In genomic region chr7:143172354-143172753, GRCh38 we compare ENCODE assay signal across 12 cellular contexts. TPM values are rescaled to one million over a fixed set of nuclear protein-coding genes. Genes with fewer than 3 reads are reported as not detected.
A peak's percentile ranks its signal among the peaks of the same experiment; 100 is the strongest.
DNase-seq lines count a peak whose midpoint lies in the region; ATAC-seq, FAIRE-seq and TF ChIP-seq lines count a peak whose summit lies in the region.
"Had no signal": no experiment of that assay in that cellular context is flagged by ENCODE, and none has a peak within 500 bp of the region (broad histone marks: within the 10 kb centered on the region; RNA-seq: fewer than 3 reads in every experiment).

No MANE protein-coding gene starts in this region.

- no peaks in the 10 kb centered on the region for H3K9me3 ChIP-seq in kidney (ENCODE audit: control insufficient read depth in 1 of 2, low read length in 2 of 2)

- no peaks in the 10 kb centered on the region for H3K36me3 ChIP-seq in kidney (ENCODE audit: control insufficient read depth in 1 of 2, insufficient read depth in 2 of 2, low read length in 2 of 2)

- ATAC-seq in Right ventricle myocardium superior (ENCODE audit: poor library complexity) (peak; percentile 46), HG03039 (IDR thresholded peaks at IDR 0.05; ENCODE audit: unreplicated experiment) (no peak)
- ATAC-seq in stimulated activated naive CD8-positive, alpha-beta T cell treated with anti-CD3 and anti-CD28 coated beads, Interleukin-15, Interleukin-2, amounts not matched to agents 100 U/mL and 50 U/mL, for 24 hours: no peak

- no peak overlapping the region for H3K9ac ChIP-seq in kidney (ENCODE audit: low read length in 2 of 2)

- H3K4me3 ChIP-seq in kidney (ENCODE audit: low read length in 2 of 2): peak overlapping the region; percentile 47 to 66

- H3K27ac ChIP-seq in kidney (ENCODE audit: low read depth in 2 of 2, low read length in 2 of 2): no peak overlapping the region

- no peak for TF ChIP-seq CTCF in kidney (IDR thresholded peaks at IDR 0.05; ENCODE audit: borderline replicate concordance, extremely low read depth, insufficient read depth)

- DNase-seq in Right ventricle myocardium superior (peak; percentile 50), cardiac septum (ENCODE audit: low spot score) (no peak), SHP77 (lab: John Stamatoyannopoulos, UW) (peak; percentile 49 to 70), kidney (peak; percentile 68), ureter (ENCODE audit: low spot score) (peak; percentile 64), NCI-H82 (lab: John Stamatoyannopoulos, UW) (no peak)
- DNase-seq in stimulated activated naive CD8-positive, alpha-beta T cell treated with anti-CD3 and anti-CD28 coated beads, Interleukin-15, Interleukin-2, amounts not matched to agents 100 U/mL and 50 U/mL, for 24 hours: no peak
- DNase-seq: cortex of kidney, H7, mesendoderm had no signal

- FAIRE-seq in kidney (lab: Jason Lieb, UNC): no peak

- intact Hi-C loops in Right ventricle myocardium superior (cut with DNase I): no loop called here
- intact Hi-C loops in cardiac septum (cut with DNase I): no loop called here
- intact Hi-C loops in kidney (cut with DNase I): no loop called here

- H3K4me1 ChIP-seq in kidney (ENCODE audit: control insufficient read depth in 1 of 2, insufficient read depth in 1 of 2, low read depth in 1 of 2, low read length in 2 of 2): no peaks in the 10 kb centered on the region

RNA-seq across cellular contexts. Expression of gene TAS2R39, which starts 10.9 kb away (rescaled TPM):
- not detected for total RNA-seq in Right ventricle myocardium superior
- total RNA-seq in cardiac septum: not detected
- not detected for total RNA-seq in kidney
- not detected for polyA plus RNA-seq in kidney (ENCODE audit: insufficient read depth, low read depth, low replicate concordance)
- total RNA-seq in ureter: not detected
- total RNA-seq: H7 had no signal
- polyA plus RNA-seq: AG04450 had no signal

RNA-seq across cellular contexts. Expression of gene PIP, which starts 40.5 kb away (rescaled TPM):
- not detected for total RNA-seq in Right ventricle myocardium superior
- not detected for total RNA-seq in cardiac septum
- total RNA-seq in kidney: 0.47 TPM
- not detected for polyA plus RNA-seq in kidney (ENCODE audit: insufficient read depth, low read depth, low replicate concordance)
- total RNA-seq in ureter: not detected
- total RNA-seq: H7 had no signal
- polyA plus RNA-seq: AG04450 had no signal

RNA-seq across cellular contexts. Expression of gene TAS2R40, which starts 49.5 kb away (rescaled TPM):
- total RNA-seq in Right ventricle myocardium superior: not detected
- not detected for total RNA-seq in cardiac septum
- total RNA-seq in kidney: not detected
- polyA plus RNA-seq in kidney (ENCODE audit: insufficient read depth, low read depth, low replicate concordance): not detected
- not detected for total RNA-seq in ureter
- total RNA-seq: H7 had no signal
- polyA plus RNA-seq: AG04450 had no signal

Comparison
In these comparisons a context has a peak if more than half of its experiments do, and no peak if none do; other contexts are left out.
1. DNase-seq: peak in Right ventricle myocardium superior (single experiment), SHP77 (2 of 2), kidney (single experiment) and ureter (single experiment); none in cardiac septum (single experiment), stimulated activated naive CD8-positive, alpha-beta T cell treated with anti-CD3 and anti-CD28 coated beads, Interleukin-15, Interleukin-2, amounts not matched to agents 100 U/mL and 50 U/mL, for 24 hours (single experiment) and NCI-H82 (single experiment).